8 cellular contexts compared by ENCODE assay signal in the genomic region with DNA sequence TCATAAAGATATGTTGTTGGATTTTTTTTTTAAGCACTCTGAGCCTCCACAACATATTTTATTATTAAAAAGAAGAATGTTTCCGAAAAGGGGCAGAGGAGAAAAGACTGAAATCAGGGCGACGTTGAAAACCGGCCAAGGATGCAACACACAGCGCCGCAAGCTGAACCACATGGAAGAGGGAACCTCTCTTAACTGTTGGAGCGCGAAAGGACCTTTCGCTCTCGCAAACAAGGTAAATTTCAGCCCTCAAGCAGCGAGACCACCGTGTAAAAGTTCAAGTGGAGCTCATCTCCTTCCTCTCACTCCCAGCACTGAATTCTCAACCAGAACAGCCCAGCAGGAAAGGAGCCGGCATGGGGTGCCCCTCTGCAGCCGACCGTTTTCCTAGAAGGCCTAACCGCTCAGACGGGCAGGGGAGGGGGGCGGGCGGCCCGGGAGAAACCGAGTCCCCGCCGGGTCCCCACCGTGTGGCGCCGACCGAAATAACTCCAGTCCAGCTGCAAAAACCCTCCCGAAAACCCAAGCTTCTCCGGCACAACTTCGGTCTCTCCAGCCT. TPM values are rescaled to one million over a fixed set of nuclear protein-coding genes. Genes with fewer than 3 reads are reported as not detected.
DNase-seq lines count a peak whose midpoint lies in the region; ATAC-seq and TF ChIP-seq lines count a peak whose summit lies in the region.

No MANE protein-coding gene starts in this region.

- H3K4me3 ChIP-seq in CD4-positive, alpha-beta memory T cell (ENCODE audit: low read length in 2 of 2): peak overlapping the region; percentile 2 to 69
- H3K4me3 ChIP-seq in esophagus (ENCODE audit: low read depth in 1 of 2, low read length in 2 of 2): peak overlapping the region; percentile 66 to 74

- H3K4me3 Mint-ChIP-seq in CD4-positive, alpha-beta memory T cell: peak overlapping the region; percentile 89 to 96 (median 93)
- peak overlapping the region; percentile 93 to 100 (median 96) for H3K4me3 Mint-ChIP-seq in nephron

- intact Hi-C loops in CD4-positive, alpha-beta memory T cell (cut with micrococcal nuclease): loop anchor here (1.0 to 2.0 kb wide), 5 partner anchors 48 to 446 kb away; a partner anchor contains a TSS
- intact Hi-C loops in posterior vena cava (cut with DNase I): no loop called here

- DNase-seq in CD4-positive, alpha-beta memory T cell: peak in 1 of 5 donors; percentile 4
- DNase-seq in SK-N-DZ (ENCODE audit: low spot score) (peak; percentile 32), posterior vena cava (ENCODE audit: low spot score) (no peak), H4 (ENCODE audit: low spot score) (no peak)

- H3K36me3 Mint-ChIP-seq in CD4-positive, alpha-beta memory T cell: peaks cover 0 to 6% of the 10 kb centered on the region in 2 donors
- no peaks in the 10 kb centered on the region for H3K36me3 Mint-ChIP-seq in nephron (ENCODE audit: low read depth)

- H3K27ac Mint-ChIP-seq in CD4-positive, alpha-beta memory T cell: peak overlapping the region; percentile 38 to 87 (median 76)
- peak overlapping the region; percentile 44 to 80 (median 64) for H3K27ac Mint-ChIP-seq in nephron

- peak overlapping the region; percentile 3 for H3K27ac ChIP-seq in CD4-positive, alpha-beta memory T cell (ENCODE audit: low read depth, low read length)
- H3K27ac ChIP-seq in esophagus (ENCODE audit: low read depth in 2 of 2, low read length in 1 of 2): no peak overlapping the region

- CTCF ChIA-PET in CD4-positive, alpha-beta memory T cell (lab: Charles Lee; ENCODE audit: partially characterized antibody): interaction anchor here (1.2 kb wide), 1 partner anchor 67 kb away, joined by 3 read pairs; no protein-coding TSS in a partner anchor

- H3K9me3 ChIP-seq in CD4-positive, alpha-beta memory T cell (ENCODE audit: control insufficient read depth in 1 of 2, low read length in 2 of 2): no peaks in the 10 kb centered on the region
- H3K9me3 ChIP-seq in esophagus (ENCODE audit: control insufficient read depth in 2 of 2, insufficient read depth in 1 of 2, low read depth in 1 of 2, low read length in 1 of 2): no peaks in the 10 kb centered on the region

- peaks cover 0 to 12% of the 10 kb centered on the region in 2 donors for H3K27me3 Mint-ChIP-seq in CD4-positive, alpha-beta memory T cell
- peaks cover 30% of the 10 kb centered on the region for H3K27me3 Mint-ChIP-seq in nephron (ENCODE audit: low read depth)

- peaks cover 10 to 33% (median 22%) of the 10 kb centered on the region in 4 donors for H3K4me1 Mint-ChIP-seq in CD4-positive, alpha-beta memory T cell
- peaks cover 17% of the 10 kb centered on the region for H3K4me1 Mint-ChIP-seq in nephron

- H3K9me3 Mint-ChIP-seq in CD4-positive, alpha-beta memory T cell: no peaks in the 10 kb centered on the region
- no peaks in the 10 kb centered on the region for H3K9me3 Mint-ChIP-seq in nephron

- peaks cover 18% of the 10 kb centered on the region for H3K4me1 ChIP-seq in CD4-positive, alpha-beta memory T cell (ENCODE audit: insufficient read depth, low read length)
- peaks cover 0 to 3% of the 10 kb centered on the region in 2 donors for H3K4me1 ChIP-seq in esophagus (ENCODE audit: control insufficient read depth in 2 of 2, insufficient read depth in 2 of 2, low read length in 1 of 2)

- TF ChIP-seq CTCF in nephron (IDR thresholded peaks at IDR 0.05; ENCODE audit: unreplicated experiment in 3 of 3): no peak

- POLR2A ChIA-PET in CD4-positive, alpha-beta memory T cell (lab: Charles Lee; ENCODE audit: partially characterized antibody): interaction anchor here (1.0 to 2.0 kb wide), 3 partner anchors 30 to 88 kb away, joined by 3 to 14 read pairs (median 6); a partner anchor contains a TSS

- no peaks in the 10 kb centered on the region for H3K27me3 ChIP-seq in CD4-positive, alpha-beta memory T cell (ENCODE audit: insufficient read depth, low read length)
- no peaks in the 10 kb centered on the region for H3K27me3 ChIP-seq in esophagus (ENCODE audit: control insufficient read depth in 1 of 2, insufficient read depth in 2 of 2, low read length in 2 of 2)

- WGBS in esophagus, 2 donors: 0 to 1% methylated on average over 30 of the region's 30 CpGs

- ATAC-seq in GM19023 (IDR thresholded peaks at IDR 0.05; ENCODE audit: unreplicated experiment): peak; percentile 21
- peak; percentile 5 for ATAC-seq in HG03139 (IDR thresholded peaks at IDR 0.05; ENCODE audit: unreplicated experiment)

- no peaks in the 10 kb centered on the region for H3K36me3 ChIP-seq in CD4-positive, alpha-beta memory T cell (ENCODE audit: insufficient read depth, low read length)
- no peaks in the 10 kb centered on the region for H3K36me3 ChIP-seq in esophagus (ENCODE audit: control insufficient read depth in 2 of 2, insufficient read depth in 2 of 2, low read length in 1 of 2)

RNA-seq across cellular contexts. Expression of a gene that starts 0.6 kb away (rescaled TPM):
- 1 to 10 TPM; 1.9 TPM for total RNA-seq in CD4-positive, alpha-beta memory T cell
- under 1 TPM; 0.10 to 0.22 TPM for polyA plus RNA-seq in CD4-positive, alpha-beta memory T cell
- 6.1 and 6.3 TPM in 2 replicates for polyA plus RNA-seq in SK-N-DZ (2014; cell fraction: cytosol; rRNA removed)
- polyA plus RNA-seq in SK-N-DZ (2014; cell fraction: nucleus; rRNA removed): 3.8 and 5.2 TPM in 2 replicates
- polyA plus RNA-seq in esophagus: under 1 TPM; 0.18 to 0.28 TPM
- under 1 TPM; 0.56 to 0.90 TPM for total RNA-seq in posterior vena cava
- total RNA-seq in H4 (2014; rRNA removed; shearing (Covaris generic)): 2.2 and 2.4 TPM in 2 replicates
